28 cellular contexts compared by ENCODE assay signal in genomic region chr1:160300173-160300572, GRCh38.
"Had no signal": no experiment of that assay in that cellular context is flagged by ENCODE, and none has a peak within 500 bp of the region (broad histone marks: within the 10 kb centered on the region; RNA-seq: fewer than 3 reads in every experiment).

No MANE protein-coding gene starts in this region.

- H3K4me3 Mint-ChIP-seq: naive thymus-derived CD4-positive, alpha-beta T cell; natural killer cell; nephron; neural progenitor cell; stimulated activated memory B cell treated with anti-CD40 and anti-IgM and Interleukin-4, amounts not matched to agents 10 μg/mL and 1 μg/mL and 100 μg/mL, for 72 hours; stimulated activated naive CD8-positive, alpha-beta T cell treated with anti-CD3 and anti-CD28 coated beads, Interleukin-15, amount 100 ng/mL, for 72 hours; type B pancreatic cell had no signal

- H3K4me2 ChIP-seq: neural progenitor cell had no signal

- FAIRE-seq: pancreas, small intestine had no signal

- ATAC-seq: naive thymus-derived CD4-positive, alpha-beta T cell; natural killer cell; pancreas; psoas muscle; right cardiac atrium; right lobe of liver; stimulated activated memory B cell treated with anti-CD40 and anti-IgM and Interleukin-4, amounts not matched to agents 10 μg/mL and 1 μg/mL and 100 μg/mL, for 72 hours; stimulated activated naive CD8-positive, alpha-beta T cell treated with anti-CD3 and anti-CD28 coated beads, Interleukin-15, amount 100 ng/mL, for 72 hours; stimulated activated naive CD8-positive, alpha-beta T cell treated with anti-CD3 and anti-CD28 coated beads, Interleukin-15, Interleukin-2, amounts not matched to agents 100 U/mL and 50 U/mL, for 24 hours; upper lobe of right lung had no signal

- H3K27me3 Mint-ChIP-seq: naive thymus-derived CD4-positive, alpha-beta T cell; progenitor cell of endocrine pancreas; stimulated activated memory B cell treated with anti-CD40 and anti-IgM and Interleukin-4, amounts not matched to agents 10 μg/mL and 1 μg/mL and 100 μg/mL, for 72 hours; stimulated activated naive CD8-positive, alpha-beta T cell treated with anti-CD3 and anti-CD28 coated beads, Interleukin-15, amount 100 ng/mL, for 72 hours; type B pancreatic cell had no signal

- H3K27me3 ChIP-seq: neural progenitor cell, pancreas, right lobe of liver, sigmoid colon, suprapubic skin, testis, tibial artery, transverse colon, upper lobe of right lung, uterus had no signal

- H3K4me1 ChIP-seq: neural progenitor cell, pancreas, psoas muscle, right lobe of liver, sigmoid colon, suprapubic skin, testis, tibial artery, transverse colon, upper lobe of right lung, uterus had no signal

- H3K27ac Mint-ChIP-seq: natural killer cell; nephron; neural progenitor cell; progenitor cell of endocrine pancreas; stimulated activated memory B cell treated with anti-CD40 and anti-IgM and Interleukin-4, amounts not matched to agents 10 μg/mL and 1 μg/mL and 100 μg/mL, for 72 hours; type B pancreatic cell had no signal

- H3K9me3 Mint-ChIP-seq: natural killer cell; nephron; neural progenitor cell; stimulated activated memory B cell treated with anti-CD40 and anti-IgM and Interleukin-4, amounts not matched to agents 10 μg/mL and 1 μg/mL and 100 μg/mL, for 72 hours; stimulated activated naive CD8-positive, alpha-beta T cell treated with anti-CD3 and anti-CD28 coated beads, Interleukin-15, amount 100 ng/mL, for 72 hours; type B pancreatic cell had no signal

- DNase-seq: naive thymus-derived CD4-positive, alpha-beta T cell; natural killer cell; occipital lobe; pancreas; psoas muscle; right cardiac atrium; right lobe of liver; sigmoid colon; small intestine; stimulated activated CD4-positive, alpha-beta T cell treated with anti-CD3 and anti-CD28 coated beads, Interleukin-15, amount 100 ng/mL, for 24 hours; stimulated activated CD4-positive, alpha-beta T cell treated with anti-CD3 and anti-CD28 coated beads, Interleukin-2, amount 100 ng/mL, for 24 hours; stimulated activated CD4-positive, alpha-beta T cell treated with anti-CD3 and anti-CD28 coated beads, Interleukin-2, amount 100 ng/mL, for 48 hours; stimulated activated CD4-positive, alpha-beta T cell treated with anti-CD3 and anti-CD28 coated beads, Interleukin-4, amount 100 ng/mL, for 24 hours; stimulated activated naive CD4-positive, alpha-beta T cell; stimulated activated naive CD8-positive, alpha-beta T cell treated with anti-CD3 and anti-CD28 coated beads, Interleukin-15, amount 100 ng/mL, for 72 hours; stimulated activated naive CD8-positive, alpha-beta T cell treated with anti-CD3 and anti-CD28 coated beads, Interleukin-15, Interleukin-2, amounts not matched to agents 100 U/mL and 50 U/mL, for 24 hours; substantia nigra; testis; tibial artery; transverse colon; upper lobe of right lung; uterus had no signal

- H3K4me1 Mint-ChIP-seq: naive thymus-derived CD4-positive, alpha-beta T cell; natural killer cell; nephron; neural progenitor cell; stimulated activated memory B cell treated with anti-CD40 and anti-IgM and Interleukin-4, amounts not matched to agents 10 μg/mL and 1 μg/mL and 100 μg/mL, for 72 hours; stimulated activated naive CD8-positive, alpha-beta T cell treated with anti-CD3 and anti-CD28 coated beads, Interleukin-15, amount 100 ng/mL, for 72 hours had no signal

- H3K9me3 ChIP-seq: pancreas, psoas muscle, right lobe of liver, sigmoid colon, suprapubic skin, testis, tibial artery, transverse colon, upper lobe of right lung, uterus had no signal

- H3K4me3 ChIP-seq: neural progenitor cell, pancreas, psoas muscle, right lobe of liver, sigmoid colon, suprapubic skin, testis, tibial artery, transverse colon, upper lobe of right lung, uterus had no signal

- H2AFZ ChIP-seq: neural progenitor cell had no signal

- H3K27ac ChIP-seq: neural progenitor cell, pancreas, psoas muscle, right lobe of liver, sigmoid colon, suprapubic skin, testis, tibial artery, transverse colon, upper lobe of right lung, uterus had no signal
